ENCODE assay signal across 8 cellular contexts in genomic region chr22:38056969-38057841, GRCh38. TPM values are rescaled to one million over a fixed set of nuclear protein-coding genes. Genes with fewer than 3 reads are reported as not detected.
DNase-seq lines count a peak whose midpoint lies in the region; ATAC-seq and TF ChIP-seq lines count a peak whose summit lies in the region.

PICK1 (plus strand) TSS chr22:38057404; CDS start chr22:38057810, 406 bp downstream.

- H3K27me3 ChIP-seq in ectodermal cell (ENCODE audit: control insufficient read depth, insufficient read depth, low read length, poor library complexity, severe bottlenecking) (peaks cover 3% of the 10 kb centered on the region), right lobe of liver (no peaks in the 10 kb centered on the region)

- ATAC-seq in HG03280 (IDR thresholded peaks at IDR 0.05; ENCODE audit: unreplicated experiment) (peak; percentile 45), right lobe of liver (peak; percentile 86 to 91 (median 88)), HG03135 (IDR thresholded peaks at IDR 0.05; ENCODE audit: unreplicated experiment) (no peak)

- H3K9me3 ChIP-seq in ectodermal cell (ENCODE audit: control insufficient read depth, low read length) (no peaks in the 10 kb centered on the region), right lobe of liver (no peaks in the 10 kb centered on the region)

- 5 to 6% methylated on average over 45 to 46 of the region's 47 CpGs for WGBS in ectodermal cell, 2 experiments
- 2% methylated on average over 14 of the region's 47 CpGs for WGBS in right lobe of liver (ENCODE audit: insufficient coverage, low coverage, low lambda C conversion rate, missing lambda C conversion rate)

- peak within 1 kb of the TSS; percentile 58 for H3K4me3 ChIP-seq in ectodermal cell (ENCODE audit: insufficient read depth, low read depth, low read length)
- peak within 1 kb of the TSS; percentile 66 to 87 (median 67) for H3K4me3 ChIP-seq in right lobe of liver

- H3K27ac ChIP-seq in ectodermal cell (ENCODE audit: insufficient read depth, low read depth, low read length, poor library complexity, severe bottlenecking) (peak within 1 kb of the TSS; percentile 47), right lobe of liver (peak within 1 kb of the TSS; percentile 74 to 83 (median 82))

- H3K4me1 ChIP-seq in ectodermal cell (ENCODE audit: control insufficient read depth, insufficient read depth, low read length) (peaks cover 5% of the 10 kb centered on the region), right lobe of liver (peaks cover 0 to 4% (median 0%) of the 10 kb centered on the region in 4 donors)

- peak; percentile 39 for TF ChIP-seq POLR2A in right lobe of liver (IDR thresholded peaks at IDR 0.05)

- H3K36me3 ChIP-seq in ectodermal cell (ENCODE audit: control insufficient read depth, insufficient read depth, low read length) (peaks cover 6% of the 10 kb centered on the region), right lobe of liver (peaks cover 0 to 18% (median 4%) of the 10 kb centered on the region in 4 donors)

- peak in 1 of 4 donors; percentile 17 for TF ChIP-seq CTCF in right lobe of liver (IDR thresholded peaks at IDR 0.05)

- peak; percentile 93 for DNase-seq in DMS114 treated with DMSO at 0.1 percent for 48 hours (lab: John Stamatoyannopoulos, UW; ENCODE audit: unreplicated experiment)
- DNase-seq in NCI-H774 (lab: John Stamatoyannopoulos, UW) = peak; percentile 68
- peak; percentile 45 to 57 for DNase-seq in activated CD8-positive, alpha-beta memory T cell treated with anti-CD3 and anti-CD28 coated beads for 1 hour (ENCODE audit: extremely low read depth in 1 of 2, low read depth in 1 of 2)
- peak; percentile 79 to 87 (median 86) for DNase-seq in right lobe of liver
- DNase-seq in stimulated activated CD4-positive, alpha-beta T cell treated with anti-CD3 and anti-CD28 coated beads, Interleukin-4, amount 100 ng/mL, for 1 hour = peak; percentile 80

- intact Hi-C loops in right lobe of liver (cut with DNase I) = no loop called here

RNA-seq across cellular contexts. Expression of gene PICK1, which starts in this region (rescaled TPM):
- polyA plus RNA-seq in ectodermal cell (2013, experiment 1 of 4) = 29.4 TPM
- polyA plus RNA-seq in ectodermal cell (2013, experiment 2 of 4) = 30.9 TPM
- polyA plus RNA-seq in ectodermal cell (2013, experiment 3 of 4) = 20.3 TPM
- 23.2 TPM for polyA plus RNA-seq in ectodermal cell (2013, experiment 4 of 4)
- 10 to 100 TPM; 13.0 to 26.4 (median 20.3) TPM for total RNA-seq in right lobe of liver
